9 cellular contexts compared by ENCODE assay signal in the genomic region with DNA sequence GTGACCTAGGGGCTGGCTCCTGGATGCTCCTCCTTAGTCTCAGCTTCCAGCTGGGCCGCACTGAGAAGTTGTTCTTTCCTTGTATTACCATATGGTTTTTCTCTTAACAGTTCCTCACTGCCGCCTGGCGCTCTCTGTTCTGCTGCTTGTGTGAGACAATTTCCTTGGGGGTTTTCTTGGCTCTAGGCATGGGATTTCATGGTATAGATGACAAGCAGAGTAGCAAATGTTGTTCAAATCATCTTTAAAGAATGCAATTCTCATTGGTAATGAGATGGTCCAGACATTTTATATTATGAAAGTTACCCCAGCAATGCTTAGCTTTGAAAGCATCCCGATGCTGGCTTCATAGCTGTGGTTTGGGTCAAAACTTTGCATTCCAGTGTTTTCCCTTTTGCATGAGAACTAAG. TPM values are rescaled to one million over a fixed set of nuclear protein-coding genes. Genes with fewer than 3 reads are reported as not detected.
DNase-seq lines count a peak whose midpoint lies in the region; ATAC-seq and TF ChIP-seq lines count a peak whose summit lies in the region.
"Had no signal": no experiment of that assay in that cellular context is flagged by ENCODE, and none has a peak within 500 bp of the region (broad histone marks: within the 10 kb centered on the region; RNA-seq: fewer than 3 reads in every experiment).

No MANE protein-coding gene starts in this region.

- peak overlapping the region in 2 of 3 experiments; percentile 10 to 20; a peak in 2 of 7 replicates for H3K27ac Mint-ChIP-seq in H9

- H3T11ph ChIP-seq in H9 (ENCODE audit: low read length): no peak overlapping the region

- no CpG with 5 or more reads among the region's 4 CpGs for WGBS in H9 (ENCODE audit: extremely low coverage, insufficient read length, low lambda C conversion rate)
- 35 to 53% (median 44%) methylated on average over 4 of the region's 4 CpGs for WGBS in stomach, 5 donors

- no peak for TF ChIP-seq POLR2A in stomach (IDR thresholded peaks at IDR 0.05)

- no peak overlapping the region for H3K27ac ChIP-seq in H9 (ENCODE audit: insufficient read length, low read depth, low read length)
- H3K27ac ChIP-seq in stomach: peak overlapping the region; percentile 46 to 84 (median 70)

- no peak overlapping the region for H3K14ac ChIP-seq in H9 (ENCODE audit: insufficient read depth, low read length)

- H4K8ac ChIP-seq in H9 (replicated peaks; ENCODE audit: insufficient read length, low read depth, low read length): no peak overlapping the region

- peaks cover 47 to 56% of the 10 kb centered on the region in 2 experiments for H3K4me1 Mint-ChIP-seq in H9

- no peak overlapping the region for H3K23ac ChIP-seq in H9 (ENCODE audit: insufficient read length, low read depth, low read length)

- H3K23me2 ChIP-seq in H9 (ENCODE audit: insufficient read length, low read depth, low read length, poor library complexity, severe bottlenecking): no peaks in the 10 kb centered on the region

- DNase-seq in H9 (no peak), amniotic epithelial cell (ENCODE audit: low read depth) (peak; percentile 96), left ventricle myocardium superior (peak; percentile 59), stomach (peak; percentile 27), SKM-1 (lab: John Stamatoyannopoulos, UW; ENCODE audit: unreplicated experiment) (no peak), KBM-7 (no peak)
- DNase-seq: NCI-H2081 treated with DMSO at 0.1 percent for 48 hours had no signal

- H3K36me3 Mint-ChIP-seq in H9 (ENCODE audit: insufficient read depth in 1 of 3, low read depth in 3 of 3): peaks cover 7 to 9% (median 9%) of the 10 kb centered on the region in 3 experiments; a peak in 6 of 7 replicates

- ATAC-seq in left ventricle myocardium superior: peak; percentile 43
- no peak for ATAC-seq in HG02981 (IDR thresholded peaks at IDR 0.05; ENCODE audit: unreplicated experiment)
- ATAC-seq in HG02588 (IDR thresholded peaks at IDR 0.05; ENCODE audit: unreplicated experiment): no peak

- TF ChIP-seq CTCF in H9 (conservative IDR thresholded peaks at IDR 0.05) (no peak), stomach (IDR thresholded peaks at IDR 0.05) (no peak)

- H3K79me1 ChIP-seq in H9 (ENCODE audit: insufficient read depth, low read depth, low read length, poor library complexity, severe bottlenecking): no peaks in the 10 kb centered on the region

- no peak overlapping the region for H2BK15ac ChIP-seq in H9 (ENCODE audit: low read depth, low read length)

- no peak overlapping the region for H3K18ac ChIP-seq in H9 (ENCODE audit: insufficient read length, low read depth, low read length)

- H2AK5ac ChIP-seq in H9 (ENCODE audit: insufficient read length, low read length): no peak overlapping the region

- no peak overlapping the region for H4K91ac ChIP-seq in H9 (ENCODE audit: insufficient read length, low read depth, low read length)

- no peak overlapping the region for H2BK120ac ChIP-seq in H9 (ENCODE audit: low read depth, low read length, poor library complexity, severe bottlenecking)

- H3K36me3 ChIP-seq in stomach: no peaks in the 10 kb centered on the region

- no peak overlapping the region for H2BK12ac ChIP-seq in H9 (ENCODE audit: insufficient read length, low read depth, low read length)

- H3K9me3 Mint-ChIP-seq in H9: peaks cover 0 to 7% of the 10 kb centered on the region in 2 experiments; a peak in 2 of 5 replicates

- H2BK20ac ChIP-seq in H9 (ENCODE audit: low read depth, low read length, poor library complexity, severe bottlenecking): no peak overlapping the region

- H3K4me3 Mint-ChIP-seq in H9: no peak overlapping the region

- H3K4me2 ChIP-seq in H9 (ENCODE audit: insufficient read depth, insufficient read length, low read length): no peak overlapping the region

- H3K79me2 ChIP-seq in H9 (ENCODE audit: insufficient read depth, low read length): peaks cover 4% of the 10 kb centered on the region; the same call in 1 of the 2 replicates

- no peak overlapping the region for H3K9ac ChIP-seq in H9 (ENCODE audit: extremely low read depth, insufficient read length, low read length)

- H4K5ac ChIP-seq in H9 (ENCODE audit: insufficient read length, low read depth, low read length): no peak overlapping the region

- H2BK5ac ChIP-seq in H9 (ENCODE audit: insufficient read length, low read length): no peak overlapping the region

- no peak overlapping the region for H2AFZ ChIP-seq in H9 (ENCODE audit: low read length)

- intact Hi-C loops in left ventricle myocardium superior (cut with micrococcal nuclease) (no loop called here), stomach (cut with DNase I; ENCODE audit: low total_unique reads) (no loop called here)

- H3K56ac ChIP-seq in H9 (ENCODE audit: insufficient read length, low read depth, low read length): no peak overlapping the region

- in situ Hi-C loops in KBM-7 (cut with MboI; ENCODE audit: low pct_unique_long_range_greater_than_20kb, low sequenced_read_pairs): no loop called here

- no peak overlapping the region for H3K4me3 ChIP-seq in stomach

- H3K27me3 ChIP-seq in H9 (ENCODE audit: insufficient read depth, low read length): no peaks in the 10 kb centered on the region
- no peaks in the 10 kb centered on the region for H3K27me3 ChIP-seq in stomach

- peaks cover 13% of the 10 kb centered on the region for H3K4me1 ChIP-seq in H9 (ENCODE audit: insufficient read depth, low read length)
- peaks cover 45 to 67% (median 58%) of the 10 kb centered on the region in 4 donors for H3K4me1 ChIP-seq in stomach

- TF ChIP-seq EP300 in stomach (IDR thresholded peaks at IDR 0.05): no peak

- H3K27me3 Mint-ChIP-seq in H9 (ENCODE audit: low read depth): no peaks in the 10 kb centered on the region

- no peak overlapping the region for H3K4ac ChIP-seq in H9 (ENCODE audit: low read depth, low read length)

- H3K9me3 ChIP-seq in H9 (ENCODE audit: control insufficient read depth, low read depth, low read length): no peaks in the 10 kb centered on the region
- no peaks in the 10 kb centered on the region for H3K9me3 ChIP-seq in stomach

- H4K20me1 ChIP-seq in H9 (ENCODE audit: control insufficient read depth, insufficient read depth, insufficient read length): no peaks in the 10 kb centered on the region

RNA-seq across cellular contexts. Expression of gene SEPTIN11, which starts 37.6 kb away (rescaled TPM):
- total RNA-seq in H9 (2021) (72.6 and 77.3 TPM in 2 replicates), left ventricle myocardium superior (24.7 TPM), stomach (100 to 1,000 TPM in 3 of 5 donors, 10 to 100 TPM in 2; 29.0 to 298 (median 201) TPM)
- polyA plus RNA-seq in stomach: 10 to 100 TPM in 2 of 3 donors, 1 to 10 TPM in 1; 9.3 to 45.8 (median 43.3) TPM

Comparison
In these comparisons a context has a peak if more than half of its experiments do, and no peak if none do; other contexts are left out.
1. DNase-seq: peak in amniotic epithelial cell (single experiment), left ventricle myocardium superior (single experiment) and stomach (single experiment); none in H9 (single experiment), SKM-1 (single experiment) and KBM-7 (single experiment).